39 cellular contexts compared by ENCODE assay signal in genomic region chr5:107975568-107975967, GRCh38.
"Had no signal": no experiment of that assay in that cellular context is flagged by ENCODE, and none has a peak within 500 bp of the region (broad histone marks: within the 10 kb centered on the region; RNA-seq: fewer than 3 reads in every experiment).

No MANE protein-coding gene starts in this region.

- H3K27ac ChIP-seq: ascending aorta, cardiac muscle cell, VCaP had no signal

- FAIRE-seq: bronchial epithelial cell, TTC549 had no signal

- H3K4me3 Mint-ChIP-seq: activated CD4-positive, alpha-beta memory T cell treated with anti-CD3 and anti-CD28 coated beads, Interleukin-2, amount 10 ng/mL, durations not matched to agents 7 days and 5 days; activated CD4-positive, alpha-beta T cell treated with anti-CD3 and anti-CD28 coated beads for 36 hours; activated CD4-positive, alpha-beta T cell treated with anti-CD3 and anti-CD28 coated beads, Interleukin-2, amount 10 ng/mL, durations not matched to agents 7 days and 5 days; activated CD8-positive, alpha-beta memory T cell treated with anti-CD3 and anti-CD28 coated beads, Interleukin-2, amount 10 ng/mL, durations not matched to agents 7 days and 5 days; activated CD8-positive, alpha-beta T cell treated with anti-CD3 and anti-CD28 coated beads, Interleukin-2, amount 10 ng/mL, durations not matched to agents 7 days and 5 days; activated naive CD4-positive, alpha-beta T cell treated with anti-CD3 and anti-CD28 coated beads, Interleukin-2, amount 10 ng/mL, durations not matched to agents 7 days and 5 days; activated naive CD4-positive, alpha-beta T cell treated with anti-CD3 and anti-CD28 coated beads, Interleukin-2, amount 50 U/mL, for 24 hours; activated naive CD8-positive, alpha-beta T cell; activated naive CD8-positive, alpha-beta T cell treated with anti-CD3 and anti-CD28 coated beads, Interleukin-2, amount 10 ng/mL, durations not matched to agents 7 days and 5 days; activated naive CD8-positive, alpha-beta T cell treated with anti-CD3 and anti-CD28 coated beads, Interleukin-2, amount 50 U/mL, for 24 hours; activated T-cell treated with anti-CD3 and anti-CD28 coated beads, Interleukin-2, amount 50 U/mL, for 24 hours; brain; central memory CD8-positive, alpha-beta T cell; T-helper 1 cell treated with Interleukin-12 subunit alpha and Interleukin-12 subunit beta and Interleukin-4 antibody, amounts not matched to agents 30 μg/mL and 1 μg/mL, for 36 hours; T-helper 2 cell treated with Interferon-gamma antibody and Interleukin-4, amounts not matched to agents 5 μg/mL and 100 μg/mL, for 36 hours had no signal

- H3K9me3 Mint-ChIP-seq: activated CD4-positive, alpha-beta memory T cell treated with anti-CD3 and anti-CD28 coated beads, Interleukin-2, amount 10 ng/mL, durations not matched to agents 7 days and 5 days; activated naive CD4-positive, alpha-beta T cell treated with anti-CD3 and anti-CD28 coated beads, Interleukin-2, amount 10 ng/mL, durations not matched to agents 7 days and 5 days; activated naive CD4-positive, alpha-beta T cell treated with anti-CD3 and anti-CD28 coated beads, Interleukin-2, amount 50 U/mL, for 24 hours; activated naive CD8-positive, alpha-beta T cell treated with anti-CD3 and anti-CD28 coated beads, Interleukin-2, amount 10 ng/mL, durations not matched to agents 7 days and 5 days; activated naive CD8-positive, alpha-beta T cell treated with anti-CD3 and anti-CD28 coated beads, Interleukin-2, amount 50 U/mL, for 24 hours; activated T-cell treated with anti-CD3 and anti-CD28 coated beads, Interleukin-2, amount 50 U/mL, for 24 hours; central memory CD8-positive, alpha-beta T cell; T-helper 1 cell treated with Interleukin-12 subunit alpha and Interleukin-12 subunit beta and Interleukin-4 antibody, amounts not matched to agents 30 μg/mL and 1 μg/mL, for 36 hours; T-helper 2 cell treated with Interferon-gamma antibody and Interleukin-4, amounts not matched to agents 5 μg/mL and 100 μg/mL, for 36 hours had no signal

- H3K4me3 ChIP-seq: ascending aorta, cardiac muscle cell had no signal

- H3K27me3 ChIP-seq: ascending aorta, cardiac muscle cell had no signal

- H3K4me1 Mint-ChIP-seq: activated naive CD4-positive, alpha-beta T cell treated with anti-CD3 and anti-CD28 coated beads, Interleukin-2, amount 50 U/mL, for 24 hours had no signal

- ATAC-seq: activated CD4-positive, alpha-beta T cell treated with anti-CD3 and anti-CD28 coated beads for 36 hours; activated CD4-positive, CD25-positive, alpha-beta regulatory T cell treated with anti-CD3 and anti-CD28 coated beads, Interleukin-2, amount 50 U/mL, for 24 hours; activated CD8-positive, alpha-beta memory T cell treated with anti-CD3 and anti-CD28 coated beads, Interleukin-2, amount 10 ng/mL, durations not matched to agents 7 days and 5 days; activated CD8-positive, alpha-beta T cell treated with anti-CD3 and anti-CD28 coated beads, Interleukin-2, amount 10 ng/mL, durations not matched to agents 7 days and 5 days; activated naive CD8-positive, alpha-beta T cell treated with anti-CD3 and anti-CD28 coated beads, Interleukin-2, amount 50 U/mL, for 24 hours had no signal

- DNase-seq: activated CD4-positive, alpha-beta memory T cell treated with anti-CD3 and anti-CD28 coated beads, Interleukin-2, amount 10 ng/mL, durations not matched to agents 7 days and 5 days; activated CD4-positive, alpha-beta T cell treated with anti-CD3 and anti-CD28 coated beads for 1 hour; activated CD4-positive, alpha-beta T cell treated with anti-CD3 and anti-CD28 coated beads for 36 hours; activated CD4-positive, alpha-beta T cell treated with anti-CD3 and anti-CD28 coated beads for 48 hours; activated CD4-positive, alpha-beta T cell treated with anti-CD3 and anti-CD28 coated beads, Interleukin-2, amount 10 ng/mL, durations not matched to agents 7 days and 5 days; activated CD4-positive, alpha-beta T cell treated with anti-CD3 and anti-CD28 coated beads, Interleukin-2, amount 50 U/mL, for 48 hours; activated CD4-positive, CD25-positive, alpha-beta regulatory T cell; activated CD8-positive, alpha-beta memory T cell treated with anti-CD3 and anti-CD28 coated beads for 24 hours; activated CD8-positive, alpha-beta memory T cell treated with anti-CD3 and anti-CD28 coated beads, Interleukin-2, amount 10 ng/mL, durations not matched to agents 7 days and 5 days; activated CD8-positive, alpha-beta memory T cell treated with anti-CD3 and anti-CD28 coated beads, Interleukin-2, amount 50 U/mL, for 48 hours; activated CD8-positive, alpha-beta T cell treated with anti-CD3 and anti-CD28 coated beads, Interleukin-2, amount 10 ng/mL, durations not matched to agents 7 days and 5 days; activated effector memory CD4-positive, alpha-beta T cell treated with Interleukin-2 at 50 U/mL for 16 hours; activated gamma-delta T cell; activated naive CD4-positive, alpha-beta T cell treated with anti-CD3 and anti-CD28 coated beads, Interleukin-2, amount 10 ng/mL, durations not matched to agents 7 days and 5 days; activated naive CD4-positive, alpha-beta T cell treated with Interleukin-2 at 50 U/mL for 16 hours; activated naive CD8-positive, alpha-beta T cell treated with anti-CD3 and anti-CD28 coated beads, Interleukin-2, amount 10 ng/mL, durations not matched to agents 7 days and 5 days; activated naive CD8-positive, alpha-beta T cell treated with anti-CD3 and anti-CD28 coated beads, Interleukin-2, amount 50 U/mL, for 24 hours; activated T-cell treated with anti-CD3 and anti-CD28 coated beads, Interleukin-2, amount 50 U/mL, for 24 hours; activated T-cell treated with anti-CD3 and anti-CD28 coated beads, Interleukin-2, amount 50 U/mL, for 48 hours; amygdala; anterior cingulate cortex; caudate nucleus; cerebellar nuclear complex; T-helper 1 cell; T-helper 2 cell; T-helper 9 cell had no signal

- H3K27ac Mint-ChIP-seq: activated CD4-positive, alpha-beta memory T cell treated with anti-CD3 and anti-CD28 coated beads, Interleukin-2, amount 10 ng/mL, durations not matched to agents 7 days and 5 days; activated CD4-positive, alpha-beta T cell treated with anti-CD3 and anti-CD28 coated beads for 36 hours; activated CD4-positive, alpha-beta T cell treated with anti-CD3 and anti-CD28 coated beads, Interleukin-2, amount 10 ng/mL, durations not matched to agents 7 days and 5 days; activated CD8-positive, alpha-beta memory T cell treated with anti-CD3 and anti-CD28 coated beads, Interleukin-2, amount 10 ng/mL, durations not matched to agents 7 days and 5 days; activated CD8-positive, alpha-beta T cell treated with anti-CD3 and anti-CD28 coated beads, Interleukin-2, amount 10 ng/mL, durations not matched to agents 7 days and 5 days; activated naive CD4-positive, alpha-beta T cell treated with anti-CD3 and anti-CD28 coated beads, Interleukin-2, amount 10 ng/mL, durations not matched to agents 7 days and 5 days; activated naive CD4-positive, alpha-beta T cell treated with anti-CD3 and anti-CD28 coated beads, Interleukin-2, amount 50 U/mL, for 24 hours; activated naive CD8-positive, alpha-beta T cell; activated naive CD8-positive, alpha-beta T cell treated with anti-CD3 and anti-CD28 coated beads, Interleukin-2, amount 10 ng/mL, durations not matched to agents 7 days and 5 days; activated naive CD8-positive, alpha-beta T cell treated with anti-CD3 and anti-CD28 coated beads, Interleukin-2, amount 50 U/mL, for 24 hours; activated T-cell treated with anti-CD3 and anti-CD28 coated beads, Interleukin-2, amount 50 U/mL, for 24 hours; activated T-helper 2 cell treated with anti-CD3 and anti-CD28 coated beads, Interferon-gamma antibody, Interleukin-2, Interleukin-4, amounts not matched to agents 10 μg/mL and 5 μg/mL and 100 μg/mL, durations not matched to agents 14 hours and 24 hours and 36 hours; T-helper 1 cell treated with Interleukin-12 subunit alpha and Interleukin-12 subunit beta and Interleukin-4 antibody, amounts not matched to agents 30 μg/mL and 1 μg/mL, for 36 hours; T-helper 2 cell treated with Interferon-gamma antibody and Interleukin-4, amounts not matched to agents 5 μg/mL and 100 μg/mL, for 36 hours had no signal

- H3K9me3 ChIP-seq: ascending aorta had no signal

- H3K27me3 Mint-ChIP-seq: activated CD4-positive, alpha-beta memory T cell treated with anti-CD3 and anti-CD28 coated beads, Interleukin-2, amount 10 ng/mL, durations not matched to agents 7 days and 5 days; activated CD4-positive, alpha-beta T cell treated with anti-CD3 and anti-CD28 coated beads for 36 hours; activated CD4-positive, alpha-beta T cell treated with anti-CD3 and anti-CD28 coated beads, Interleukin-2, amount 10 ng/mL, durations not matched to agents 7 days and 5 days; activated CD8-positive, alpha-beta memory T cell treated with anti-CD3 and anti-CD28 coated beads, Interleukin-2, amount 10 ng/mL, durations not matched to agents 7 days and 5 days; activated naive CD4-positive, alpha-beta T cell treated with anti-CD3 and anti-CD28 coated beads, Interleukin-2, amount 10 ng/mL, durations not matched to agents 7 days and 5 days; activated naive CD4-positive, alpha-beta T cell treated with anti-CD3 and anti-CD28 coated beads, Interleukin-2, amount 50 U/mL, for 24 hours; activated naive CD8-positive, alpha-beta T cell; activated naive CD8-positive, alpha-beta T cell treated with anti-CD3 and anti-CD28 coated beads, Interleukin-2, amount 10 ng/mL, durations not matched to agents 7 days and 5 days; activated naive CD8-positive, alpha-beta T cell treated with anti-CD3 and anti-CD28 coated beads, Interleukin-2, amount 50 U/mL, for 24 hours; activated T-cell treated with anti-CD3 and anti-CD28 coated beads, Interleukin-2, amount 50 U/mL, for 24 hours; brain; central memory CD8-positive, alpha-beta T cell had no signal

- H3K36me3 ChIP-seq: ascending aorta, cardiac muscle cell had no signal

- H3K36me3 Mint-ChIP-seq: activated CD8-positive, alpha-beta memory T cell treated with anti-CD3 and anti-CD28 coated beads, Interleukin-2, amount 10 ng/mL, durations not matched to agents 7 days and 5 days; activated naive CD8-positive, alpha-beta T cell treated with anti-CD3 and anti-CD28 coated beads, Interleukin-2, amount 10 ng/mL, durations not matched to agents 7 days and 5 days; brain had no signal

- H3K4me1 ChIP-seq: ascending aorta had no signal
